In genomic region chr7:129054438-129055293, GRCh38 we compare ENCODE assay signal across 1 cellular context.
TF ChIP-seq lines count a peak whose summit lies in the region.

TSS of gene TNPO3 (minus strand) at chr7:129055111. CDS start at chr7:129054770, 341 bp downstream.

TF ChIP-seq in HepG2, 621 proteins besides CTCF, POLR2A, EP300 and RAD21 (continued from another document and continues in another):
- TF ChIP-seq ZNF281 (CRISPR knock-in tag; IDR thresholded peaks at IDR 0.05; ENCODE audit: borderline replicate concordance) (peak; percentile 85), ZNF777 (CRISPR knock-in tag; IDR thresholded peaks at IDR 0.05) (no peak; the same call in 1 of the 2 replicates), MXI1 (IDR thresholded peaks at IDR 0.05; ENCODE audit: borderline replicate concordance, low read depth, low read length) (peak; percentile 60; the same call in 1 of the 3 replicates), TMF1 (CRISPR knock-in tag; IDR thresholded peaks at IDR 0.05; ENCODE audit: low read depth) (no peak), ZNF503 (CRISPR knock-in tag; IDR thresholded peaks at IDR 0.05) (peak; percentile 51; the same call in 1 of the 2 replicates), FOXP4 (CRISPR knock-in tag; IDR thresholded peaks at IDR 0.05) (peak; percentile 4), GATA4 (IDR thresholded peaks at IDR 0.05; ENCODE audit: borderline replicate concordance, low read depth) (peak; percentile 14; the same call in 1 of the 2 replicates), THAP11 (CRISPR knock-in tag; IDR thresholded peaks at IDR 0.05) (peak; percentile 91), MEF2D (CRISPR knock-in tag; IDR thresholded peaks at IDR 0.05) (peak; percentile 82; the same call in 1 of the 2 replicates), ZNF546 (CRISPR knock-in tag; conservative IDR thresholded peaks at IDR 0.05) (0 out of 2 replicates have a peak, but pooled peaks have one; percentile 56), BCL6 (CRISPR knock-in tag; IDR thresholded peaks at IDR 0.05) (peak; percentile 31; the same call in 1 of the 2 replicates), ZBTB4 (CRISPR knock-in tag; IDR thresholded peaks at IDR 0.05; ENCODE audit: borderline replicate concordance) (peak; percentile 71; the same call in 1 of the 2 replicates), MLXIP (CRISPR knock-in tag; IDR thresholded peaks at IDR 0.05; ENCODE audit: borderline replicate concordance) (no peak), ZNF619 (CRISPR knock-in tag; IDR thresholded peaks at IDR 0.05) (0 out of 2 replicates have a peak, but pooled peaks have one; percentile 71), FOXA3 (CRISPR knock-in tag; IDR thresholded peaks at IDR 0.05) (peak; percentile 33), ATAD3A (CRISPR knock-in tag; IDR thresholded peaks at IDR 0.05) (peak; percentile 46; the same call in 1 of the 2 replicates), SIX1 (CRISPR knock-in tag; IDR thresholded peaks at IDR 0.05; ENCODE audit: borderline replicate concordance) (peak; percentile 54), ATF2 (CRISPR knock-in tag; IDR thresholded peaks at IDR 0.05) (peak; percentile 73), NRL (CRISPR knock-in tag; IDR thresholded peaks at IDR 0.05; ENCODE audit: borderline replicate concordance) (no peak), ZFY (CRISPR knock-in tag; IDR thresholded peaks at IDR 0.05) (peak; percentile 72; the same call in 1 of the 2 replicates), DMTF1 (CRISPR knock-in tag; IDR thresholded peaks at IDR 0.05) (peak; percentile 74), ZNF550 (CRISPR knock-in tag; IDR thresholded peaks at IDR 0.05; ENCODE audit: borderline replicate concordance) (no peak; the same call in 1 of the 2 replicates), SMAD3 (CRISPR knock-in tag; IDR thresholded peaks at IDR 0.05) (peak; percentile 92), ZNF558 (CRISPR knock-in tag; IDR thresholded peaks at IDR 0.05; ENCODE audit: borderline replicate concordance) (no peak), HINFP (CRISPR knock-in tag; IDR thresholded peaks at IDR 0.05; ENCODE audit: low read depth) (no peak), ZNF296 (CRISPR knock-in tag; conservative IDR thresholded peaks at IDR 0.05) (peak; percentile 76; the same call in 1 of the 2 replicates), ZNF383 (CRISPR knock-in tag; IDR thresholded peaks at IDR 0.05; ENCODE audit: borderline replicate concordance) (no peak), ZNF547 (CRISPR knock-in tag; IDR thresholded peaks at IDR 0.05) (peak; percentile 78; the same call in 1 of the 2 replicates), SRSF1 (optimal IDR thresholded peaks at IDR 0.05; ENCODE audit: low read depth, low read length) (peak; percentile 94), ZFYVE20 (CRISPR knock-in tag; IDR thresholded peaks at IDR 0.05; ENCODE audit: borderline replicate concordance, low read depth) (0 out of 2 replicates have a peak, but pooled peaks have one; percentile 73), ZNF629 (CRISPR knock-in tag; conservative IDR thresholded peaks at IDR 0.05) (peak; percentile 44; the same call in 1 of the 2 replicates), ZNF34 (CRISPR knock-in tag; IDR thresholded peaks at IDR 0.05; ENCODE audit: borderline replicate concordance) (peak; percentile 86; the same call in 1 of the 2 replicates), TRAFD1 (CRISPR knock-in tag; IDR thresholded peaks at IDR 0.05; ENCODE audit: borderline replicate concordance) (peak; percentile 97), ZNF337 (CRISPR knock-in tag; IDR thresholded peaks at IDR 0.05; ENCODE audit: borderline replicate concordance, low read depth) (no peak), ZNF607 (CRISPR knock-in tag; IDR thresholded peaks at IDR 0.05; ENCODE audit: borderline replicate concordance) (peak; percentile 95), KDM5B (CRISPR knock-in tag; IDR thresholded peaks at IDR 0.05; ENCODE audit: borderline replicate concordance) (0 out of 2 replicates have a peak, but pooled peaks have one; percentile 76), TBL1XR1 (IDR thresholded peaks at IDR 0.05; ENCODE audit: borderline replicate concordance, low read length, partially characterized antibody) (no peak), ZNF567 (CRISPR knock-in tag; IDR thresholded peaks at IDR 0.05; ENCODE audit: borderline replicate concordance) (no peak; the same call in 1 of the 2 replicates)
